In genomic region chr7:94823952-94824351, GRCh38 we compare ENCODE assay signal across 15 cellular contexts.
DNase-seq lines count a peak whose midpoint lies in the region; ATAC-seq and TF ChIP-seq lines count a peak whose summit lies in the region.
"Had no signal": no experiment of that assay in that cellular context is flagged by ENCODE, and none has a peak within 500 bp of the region (broad histone marks: within the 10 kb centered on the region; RNA-seq: fewer than 3 reads in every experiment).

No MANE protein-coding gene starts in this region.

- peaks cover 13% of the 10 kb centered on the region for H3K36me3 Mint-ChIP-seq in WTC11

- H3K36me3 ChIP-seq in hepatocyte (replicated peaks; ENCODE audit: insufficient read depth, low read depth), result no peaks in the 10 kb centered on the region
- H3K36me3 ChIP-seq in H7 (replicated peaks; ENCODE audit: control insufficient read depth, insufficient read depth, low read length), result no peaks in the 10 kb centered on the region
- H3K36me3 ChIP-seq in tibial artery, result no peaks in the 10 kb centered on the region
- H3K36me3 ChIP-seq: BE2C had no signal

- H3K9me3 Mint-ChIP-seq in WTC11, result peaks cover 36% of the 10 kb centered on the region

- peaks cover 13% of the 10 kb centered on the region for H3K4me1 Mint-ChIP-seq in WTC11

- CTCF ChIA-PET in WTC11 (lab: Charles Lee), result no interaction called here

- POLR2A ChIA-PET in WTC11 (lab: Charles Lee), result no interaction called here

- no peak overlapping the region for H2AFZ ChIP-seq in hepatocyte

- no peak overlapping the region for H3K4me3 Mint-ChIP-seq in WTC11

- no peaks in the 10 kb centered on the region for H3K9me2 ChIP-seq in hepatocyte (replicated peaks; ENCODE audit: insufficient read depth)

- H3K4me2 ChIP-seq in hepatocyte, result no peak overlapping the region

- no peaks in the 10 kb centered on the region for H3K79me2 ChIP-seq in hepatocyte

- H3K27ac ChIP-seq in hepatocyte (no peak overlapping the region), tibial artery (no peak overlapping the region)
- H3K27ac ChIP-seq: coronary artery, SK-N-MC had no signal

- DNase-seq in AG10803 (ENCODE audit: low read depth) (peak; percentile 40), HT-29 (ENCODE audit: low spot score) (peak; percentile 20), WTC11 (ENCODE audit: low spot score) (no peak), hepatocyte (ENCODE audit: low spot score) (peak; percentile 26), H7 (no peak), tibial artery (no peak)
- DNase-seq: activated CD4-positive, alpha-beta T cell treated with anti-CD3 and anti-CD28 coated beads for 48 hours; BE2C; head of caudate nucleus; Kasumi-1; NCI-H446 treated with DMSO at 0.1 percent for 48 hours had no signal

- H3K27me3 Mint-ChIP-seq in WTC11 (ENCODE audit: low read depth), result peaks cover 1% of the 10 kb centered on the region

- H3K27me3 ChIP-seq in hepatocyte (no peaks in the 10 kb centered on the region), H7 (ENCODE audit: control insufficient read depth, insufficient read depth, low read length) (no peaks in the 10 kb centered on the region), tibial artery (no peaks in the 10 kb centered on the region)
- H3K27me3 ChIP-seq: BE2C had no signal

- H3K27ac Mint-ChIP-seq in WTC11, result no peak overlapping the region

- ATAC-seq in WTC11 (no peak), HG02763 (IDR thresholded peaks at IDR 0.05; ENCODE audit: unreplicated experiment) (no peak), HG02623 (IDR thresholded peaks at IDR 0.05; ENCODE audit: unreplicated experiment) (no peak)

- H3K9me3 ChIP-seq in hepatocyte (ENCODE audit: low read depth) (peaks cover 3% of the 10 kb centered on the region), tibial artery (no peaks in the 10 kb centered on the region)
- H3K9me3 ChIP-seq: BE2C had no signal

- H3K4me3 ChIP-seq in AG10803 (ENCODE audit: low read length), result no peak overlapping the region
- H3K4me3 ChIP-seq in hepatocyte, result no peak overlapping the region
- H3K4me3 ChIP-seq in H7 (ENCODE audit: insufficient read depth, low read depth, low read length), result no peak overlapping the region
- no peak overlapping the region for H3K4me3 ChIP-seq in tibial artery
- H3K4me3 ChIP-seq: coronary artery, SK-N-MC had no signal

- intact Hi-C loops in tibial artery (cut with DNase I; ENCODE audit: low total_unique reads), result no loop called here

- TF ChIP-seq CTCF in AG10803 (conservative IDR thresholded peaks at IDR 0.05; ENCODE audit: low read length) (no peak), WTC11 (IDR thresholded peaks at IDR 0.05) (no peak), hepatocyte (IDR thresholded peaks at IDR 0.05; ENCODE audit: poor library complexity) (no peak), tibial artery (IDR thresholded peaks at IDR 0.05) (no peak)

- H3K4me1 ChIP-seq in hepatocyte (ENCODE audit: insufficient read depth), result no peaks in the 10 kb centered on the region
- H3K4me1 ChIP-seq in tibial artery, result no peaks in the 10 kb centered on the region
- H3K4me1 ChIP-seq: BE2C had no signal

- H4K20me1 ChIP-seq in hepatocyte (ENCODE audit: insufficient read depth, poor library complexity, severe bottlenecking), result no peaks in the 10 kb centered on the region

TF ChIP-seq in WTC11, 78 proteins besides CTCF, POLR2A, EP300 and RAD21:
- TF ChIP-seq ZNF232 (CRISPR knock-in tag; IDR thresholded peaks at IDR 0.05), result no peak
- TF ChIP-seq USF2 (CRISPR knock-in tag; IDR thresholded peaks at IDR 0.05), result no peak
- TF ChIP-seq NR1H2 (CRISPR knock-in tag; IDR thresholded peaks at IDR 0.05), result no peak
- no peak for TF ChIP-seq ZNF219 (CRISPR knock-in tag; IDR thresholded peaks at IDR 0.05; ENCODE audit: borderline replicate concordance)
- TF ChIP-seq ZBTB21 (CRISPR knock-in tag; IDR thresholded peaks at IDR 0.05; ENCODE audit: borderline replicate concordance), result no peak
- TF ChIP-seq GABPB1 (CRISPR knock-in tag; IDR thresholded peaks at IDR 0.05), result peak; percentile 86
- TF ChIP-seq, protein P1, sequence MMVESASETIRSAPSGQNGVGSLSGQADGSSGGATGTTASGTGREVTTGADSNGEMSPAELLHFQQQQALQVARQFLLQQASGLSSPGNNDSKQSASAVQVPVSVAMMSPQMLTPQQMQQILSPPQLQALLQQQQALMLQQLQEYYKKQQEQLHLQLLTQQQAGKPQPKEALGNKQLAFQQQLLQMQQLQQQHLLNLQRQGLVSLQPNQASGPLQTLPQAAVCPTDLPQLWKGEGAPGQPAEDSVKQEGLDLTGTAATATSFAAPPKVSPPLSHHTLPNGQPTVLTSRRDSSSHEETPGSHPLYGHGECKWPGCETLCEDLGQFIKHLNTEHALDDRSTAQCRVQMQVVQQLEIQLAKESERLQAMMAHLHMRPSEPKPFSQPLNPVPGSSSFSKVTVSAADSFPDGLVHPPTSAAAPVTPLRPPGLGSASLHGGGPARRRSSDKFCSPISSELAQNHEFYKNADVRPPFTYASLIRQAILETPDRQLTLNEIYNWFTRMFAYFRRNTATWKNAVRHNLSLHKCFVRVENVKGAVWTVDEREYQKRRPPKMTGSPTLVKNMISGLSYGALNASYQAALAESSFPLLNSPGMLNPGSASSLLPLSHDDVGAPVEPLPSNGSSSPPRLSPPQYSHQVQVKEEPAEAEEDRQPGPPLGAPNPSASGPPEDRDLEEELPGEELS (CRISPR knock-in tag; IDR thresholded peaks at IDR 0.05), result no peak

Comparison
In these comparisons a context has a peak if more than half of its experiments do, and no peak if none do; other contexts are left out.
1. DNase-seq: peak in AG10803 (single experiment), HT-29 (single experiment) and hepatocyte (single experiment); none in WTC11 (single experiment), H7 (single experiment) and tibial artery (0 of 2).